In genomic region chr4:10741221-10741620, GRCh38 we compare ENCODE assay signal across 1 cellular context.
TF ChIP-seq lines count a peak whose summit lies in the region.

No MANE protein-coding gene starts in this region.

TF ChIP-seq in IMR-90, 13 proteins besides CTCF, POLR2A, EP300 and RAD21:
- TF ChIP-seq USF2 (IDR thresholded peaks at IDR 0.05; ENCODE audit: low read depth, low read length) (no peak), CEBPB (IDR thresholded peaks at IDR 0.05; ENCODE audit: low read depth, low read length) (0 out of 2 replicates have a peak, but pooled peaks have one; percentile 10)
